ENCODE assay signal across 18 cellular contexts in genomic region chr18:49070552-49070951, GRCh38.
DNase-seq lines count a peak whose midpoint lies in the region; ATAC-seq and TF ChIP-seq lines count a peak whose summit lies in the region.
"Had no signal": no experiment of that assay in that cellular context is flagged by ENCODE, and none has a peak within 500 bp of the region (broad histone marks: within the 10 kb centered on the region; RNA-seq: fewer than 3 reads in every experiment).

No MANE protein-coding gene starts in this region.

- H3K9ac ChIP-seq in liver (ENCODE audit: low read depth in 1 of 2, low read length in 2 of 2) = no peak overlapping the region
- H3K9ac ChIP-seq: GM23248 had no signal

- 0 out of 2 replicates have a peak, but pooled peaks cover 4% of the 10 kb centered on the region for H3K4me1 ChIP-seq in Caco-2
- H3K4me1 ChIP-seq in liver (ENCODE audit: control insufficient read depth in 4 of 4, insufficient read depth in 4 of 4, low read length in 3 of 4) = peaks cover 7 to 19% (median 11%) of the 10 kb centered on the region in 4 donors
- H3K4me1 ChIP-seq: BE2C had no signal

- TF ChIP-seq RAD21 in liver (IDR thresholded peaks at IDR 0.05) = no peak

- no peaks in the 10 kb centered on the region for H3K36me3 Mint-ChIP-seq in Caco-2 (ENCODE audit: insufficient read depth, unreplicated experiment)
- H3K36me3 Mint-ChIP-seq in WTC11 = no peaks in the 10 kb centered on the region

- peaks cover 6% of the 10 kb centered on the region for H3K4me1 Mint-ChIP-seq in Caco-2 (ENCODE audit: low read depth, unreplicated experiment)
- no peaks in the 10 kb centered on the region for H3K4me1 Mint-ChIP-seq in WTC11

- H3K9me3 ChIP-seq in Caco-2 = no peaks in the 10 kb centered on the region
- H3K9me3 ChIP-seq in liver (ENCODE audit: control insufficient read depth in 4 of 4, low read length in 3 of 4) = no peaks in the 10 kb centered on the region
- H3K9me3 ChIP-seq: BE2C, HAP-1 had no signal

- H3K27ac Mint-ChIP-seq in Caco-2 (ENCODE audit: unreplicated experiment) (peak overlapping the region; percentile 74), WTC11 (no peak overlapping the region)
- H3K27ac Mint-ChIP-seq: CD4-positive, alpha-beta T cell had no signal

- 53% methylated on average over 2 of the region's 2 CpGs for WGBS in liver

- intact Hi-C loops in Caco-2 (cut with micrococcal nuclease; ENCODE audit: unreplicated experiment) = loop anchor here (2.0 kb wide), 1 partner anchor 30 kb away; no protein-coding TSS in a partner anchor

- H3K9me3 Mint-ChIP-seq in Caco-2 (ENCODE audit: unreplicated experiment) (no peaks in the 10 kb centered on the region), WTC11 (no peaks in the 10 kb centered on the region)
- H3K9me3 Mint-ChIP-seq: CD4-positive, alpha-beta T cell had no signal

- TF ChIP-seq CTCF in Caco-2 (IDR thresholded peaks at IDR 0.05; ENCODE audit: insufficient read depth in 1 of 2, low read depth in 1 of 2, low read length in 1 of 2, severe bottlenecking in 1 of 2, unreplicated experiment in 1 of 2) (no peak), choroid plexus epithelial cell (conservative IDR thresholded peaks at IDR 0.05; ENCODE audit: low read depth, low read length) (no peak), liver (IDR thresholded peaks at IDR 0.05; ENCODE audit: low read depth, low read length, missing input control) (no peak), WTC11 (IDR thresholded peaks at IDR 0.05) (no peak)

- POLR2A ChIA-PET in Caco-2 (lab: Charles Lee) (no interaction called here), WTC11 (lab: Charles Lee) (no interaction called here)

- DNase-seq in Caco-2 (peak in 1 of 2 experiments; percentile 3), HuH-7.5 (ENCODE audit: low spot score) (peak; percentile 30), choroid plexus epithelial cell (ENCODE audit: low read depth) (peak; percentile 49), WTC11 (ENCODE audit: low spot score) (no peak), SKM-1 (lab: John Stamatoyannopoulos, UW; ENCODE audit: unreplicated experiment) (no peak), C1 segment of cervical spinal cord (lab: John Stamatoyannopoulos, UW) (no peak)
- no peak for DNase-seq in activated CD4-positive, CD25-positive, alpha-beta regulatory T cell treated with anti-CD3 and anti-CD28 coated beads, Interleukin-2, amount 50 U/mL, for 72 hours
- DNase-seq: ACHN; BE2C; CD4-positive, alpha-beta T cell; DMS153; DMS79; GDM1; GM23248 had no signal

- H3K27me3 ChIP-seq in Caco-2 (replicated peaks; ENCODE audit: control insufficient read depth, insufficient read depth, low read length) (no peaks in the 10 kb centered on the region), liver (ENCODE audit: control insufficient read depth in 4 of 4, insufficient read depth in 4 of 4, low read length in 3 of 4) (no peaks in the 10 kb centered on the region)
- H3K27me3 ChIP-seq: BE2C had no signal

- no peak overlapping the region for H3K4me3 Mint-ChIP-seq in Caco-2 (ENCODE audit: unreplicated experiment)
- H3K4me3 Mint-ChIP-seq in WTC11 = no peak overlapping the region
- H3K4me3 Mint-ChIP-seq: CD4-positive, alpha-beta T cell had no signal

- H3K36me3 ChIP-seq in Caco-2 (ENCODE audit: control insufficient read depth, insufficient read depth, low read length) (no peaks in the 10 kb centered on the region), liver (ENCODE audit: control insufficient read depth in 4 of 4, insufficient read depth in 3 of 4, low read depth in 1 of 4, low read length in 3 of 4) (peaks cover 0 to 1% (median 0%) of the 10 kb centered on the region in 4 donors)
- H3K36me3 ChIP-seq: BE2C, HAP-1 had no signal

- no TSS peak for BruUV-seq in Caco-2 (replicated peaks; lab: Mats Ljungman, UMichigan)

- no peak for ATAC-seq in WTC11
- ATAC-seq: K562 had no signal

- H3K4me3 ChIP-seq in Caco-2 (ENCODE audit: low read depth, low read length) (no peak overlapping the region), choroid plexus epithelial cell (ENCODE audit: low read depth, low read length) (no peak overlapping the region), liver (ENCODE audit: low read depth in 1 of 3, low read length in 3 of 3) (no peak overlapping the region)
- H3K4me3 ChIP-seq: GM23248, HAP-1, K562 had no signal

- no peaks in the 10 kb centered on the region for H3K27me3 Mint-ChIP-seq in Caco-2 (ENCODE audit: insufficient read depth, unreplicated experiment)
- no peaks in the 10 kb centered on the region for H3K27me3 Mint-ChIP-seq in WTC11 (ENCODE audit: low read depth)
- H3K27me3 Mint-ChIP-seq: CD4-positive, alpha-beta T cell had no signal

- CTCF ChIA-PET in Caco-2 (lab: Charles Lee) (interaction anchor here (1.0 kb wide), 1 partner anchor 12 kb away, joined by 3 read pairs; no protein-coding TSS in a partner anchor), WTC11 (lab: Charles Lee) (no interaction called here)

- H3K27ac ChIP-seq in liver (ENCODE audit: low read depth in 1 of 2, low read length in 2 of 2) = no peak overlapping the region
- H3K27ac ChIP-seq: C4-2B, GM23248 had no signal

TF ChIP-seq in liver, 16 proteins besides CTCF, POLR2A, EP300 and RAD21:
- TF ChIP-seq YY1 (IDR thresholded peaks at IDR 0.05) (no peak), REST (IDR thresholded peaks at IDR 0.05) (no peak), HNF4A (conservative IDR thresholded peaks at IDR 0.05) (peak; percentile 20 to 31), FOXA1 (IDR thresholded peaks at IDR 0.05) (no peak)

TF ChIP-seq in WTC11, 78 proteins besides CTCF, POLR2A, EP300 and RAD21 (continues in another document):
- TF ChIP-seq TCF7 (CRISPR knock-in tag; IDR thresholded peaks at IDR 0.05; ENCODE audit: low read depth) (no peak), ZNF532 (CRISPR knock-in tag; IDR thresholded peaks at IDR 0.05; ENCODE audit: borderline replicate concordance) (no peak), ATF1 (CRISPR knock-in tag; IDR thresholded peaks at IDR 0.05) (no peak), ZNF232 (CRISPR knock-in tag; IDR thresholded peaks at IDR 0.05) (no peak), FOXJ3 (CRISPR knock-in tag; IDR thresholded peaks at IDR 0.05; ENCODE audit: borderline replicate concordance) (no peak), ZNF121 (CRISPR knock-in tag; IDR thresholded peaks at IDR 0.05) (no peak), OVOL2 (CRISPR knock-in tag; IDR thresholded peaks at IDR 0.05; ENCODE audit: borderline replicate concordance) (no peak), NR1H2 (CRISPR knock-in tag; IDR thresholded peaks at IDR 0.05) (no peak), NR3C1 (CRISPR knock-in tag; conservative IDR thresholded peaks at IDR 0.05; ENCODE audit: low read depth) (no peak), FOXP4 (CRISPR knock-in tag; IDR thresholded peaks at IDR 0.05) (no peak), SOX15 (CRISPR knock-in tag; IDR thresholded peaks at IDR 0.05) (no peak), SMAD3 (CRISPR knock-in tag; IDR thresholded peaks at IDR 0.05; ENCODE audit: borderline replicate concordance) (no peak)
- TF ChIP-seq, protein P1, sequence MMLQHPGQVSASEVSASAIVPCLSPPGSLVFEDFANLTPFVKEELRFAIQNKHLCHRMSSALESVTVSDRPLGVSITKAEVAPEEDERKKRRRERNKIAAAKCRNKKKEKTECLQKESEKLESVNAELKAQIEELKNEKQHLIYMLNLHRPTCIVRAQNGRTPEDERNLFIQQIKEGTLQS (CRISPR knock-in tag; conservative IDR thresholded peaks at IDR 0.05) = no peak

Comparison
In these comparisons a context has a peak if more than half of its experiments do, and no peak if none do; other contexts are left out.
1. DNase-seq: peak in HuH-7.5 (single experiment) and choroid plexus epithelial cell (single experiment); none in WTC11 (single experiment), activated CD4-positive, CD25-positive, alpha-beta regulatory T cell treated with anti-CD3 and anti-CD28 coated beads, Interleukin-2, amount 50 U/mL, for 72 hours (single experiment), SKM-1 (single experiment) and C1 segment of cervical spinal cord (0 of 14).